In genomic region chr3:49794431-49794830, GRCh38 we compare ENCODE assay signal across 21 cellular contexts. TPM values are rescaled to one million over a fixed set of nuclear protein-coding genes. Genes with fewer than 3 reads are reported as not detected.
DNase-seq lines count a peak whose midpoint lies in the region; ATAC-seq, FAIRE-seq and TF ChIP-seq lines count a peak whose summit lies in the region.
"Had no signal": no experiment of that assay in that cellular context is flagged by ENCODE, and none has a peak within 500 bp of the region (broad histone marks: within the 10 kb centered on the region; RNA-seq: fewer than 3 reads in every experiment).

No MANE protein-coding gene starts in this region.

- no peak for TF ChIP-seq RAD21 in H1 (IDR thresholded peaks at IDR 0.05 in 1 of 2, conservative IDR thresholded peaks at IDR 0.05 in 1 of 2; ENCODE audit: low read depth in 2 of 2, low read length in 2 of 2)

- no peak overlapping the region for H2BK120ac ChIP-seq in H1 (replicated peaks; ENCODE audit: low read depth, low read length)

- no peak for TF ChIP-seq CTCF in D721Med (IDR thresholded peaks at IDR 0.05; ENCODE audit: insufficient read depth, missing control alignments)
- no peak for TF ChIP-seq CTCF in H1 (IDR thresholded peaks at IDR 0.05; ENCODE audit: control extremely low read depth in 1 of 3, insufficient read depth in 1 of 3, low read depth in 1 of 3, low read length in 3 of 3)
- TF ChIP-seq CTCF in osteoblast (IDR thresholded peaks at IDR 0.05; ENCODE audit: extremely low read depth, low read depth, low read length), result no peak
- no peak for TF ChIP-seq CTCF in gastroesophageal sphincter (IDR thresholded peaks at IDR 0.05)

- H3K4me2 ChIP-seq in H1 (ENCODE audit: insufficient read depth in 1 of 2, low read depth in 2 of 2, low read length in 2 of 2) (no peak overlapping the region), osteoblast (ENCODE audit: insufficient read depth, low read length) (no peak overlapping the region)
- H3K4me2 ChIP-seq: BLaER1 treated with 17β-estradiol and CSF1 and Interleukin-3, amounts not matched to agents 10 nM and 100 nM had no signal

- no peaks in the 10 kb centered on the region for H3K9me3 ChIP-seq in H1 (ENCODE audit: insufficient read depth in 2 of 2, low read depth in 1 of 2, low read length in 1 of 2)
- no peaks in the 10 kb centered on the region for H3K9me3 ChIP-seq in osteoblast (ENCODE audit: low read depth, low read length)
- H3K9me3 ChIP-seq in gastroesophageal sphincter, result no peaks in the 10 kb centered on the region
- H3K9me3 ChIP-seq: BLaER1 treated with 17β-estradiol and CSF1 and Interleukin-3, amounts not matched to agents 10 nM and 100 nM; HAP-1 had no signal

- no peak overlapping the region for H3K27ac Mint-ChIP-seq in immature natural killer cell
- H3K27ac Mint-ChIP-seq: B cell; CD8-positive, alpha-beta T cell had no signal

- no peaks in the 10 kb centered on the region for H3K4me1 ChIP-seq in H1 (replicated peaks in 1 of 4; ENCODE audit: control insufficient read depth in 3 of 4, insufficient read depth in 4 of 4, low read length in 3 of 4)
- H3K4me1 ChIP-seq in osteoblast (ENCODE audit: insufficient read depth, low read length), result peaks cover 2% of the 10 kb centered on the region
- peaks cover 0 to 5% (median 4%) of the 10 kb centered on the region in 3 donors for H3K4me1 ChIP-seq in gastroesophageal sphincter
- H3K4me1 ChIP-seq: HAP-1 had no signal

- H3K27me3 Mint-ChIP-seq in immature natural killer cell (ENCODE audit: low read depth in 3 of 3), result peaks cover 3 to 6% (median 4%) of the 10 kb centered on the region in 3 donors
- H3K27me3 Mint-ChIP-seq: B cell had no signal

- H3K27ac ChIP-seq in H1 (ENCODE audit: low read depth, low read length), result no peak overlapping the region
- no peak overlapping the region for H3K27ac ChIP-seq in osteoblast (ENCODE audit: low read depth, low read length)
- no peak overlapping the region for H3K27ac ChIP-seq in gastroesophageal sphincter
- H3K27ac ChIP-seq: BLaER1 treated with 17β-estradiol and CSF1 and Interleukin-3, amounts not matched to agents 10 nM and 100 nM had no signal

- POLR2A ChIA-PET in H1 (lab: Charles Lee; ENCODE audit: partially characterized antibody), result interaction anchor here (0.5 to 1.4 kb wide), 5 partner anchors 11 to 83 kb away, joined by 3 to 4 read pairs (median 3); no protein-coding TSS in a partner anchor

- no peak overlapping the region for H3K14ac ChIP-seq in H1 (ENCODE audit: insufficient read length)

- no peak overlapping the region for H4K5ac ChIP-seq in H1 (ENCODE audit: insufficient read length, low read depth, low read length)

- no peak overlapping the region for H3K23ac ChIP-seq in H1 (ENCODE audit: insufficient read length)

- no peaks in the 10 kb centered on the region for H3K36me3 Mint-ChIP-seq in immature natural killer cell
- H3K36me3 Mint-ChIP-seq: CD8-positive, alpha-beta T cell had no signal

- H3K79me1 ChIP-seq in H1 (ENCODE audit: low read depth, low read length), result no peaks in the 10 kb centered on the region

- H3K9ac ChIP-seq in H1 (replicated peaks in 1 of 4; ENCODE audit: extremely low read depth in 1 of 4, low read depth in 3 of 4, low read length in 3 of 4), result no peak overlapping the region
- H3K9ac ChIP-seq: BLaER1 treated with 17β-estradiol and CSF1 and Interleukin-3, amounts not matched to agents 10 nM and 100 nM had no signal

- H2AFZ ChIP-seq in H1 (ENCODE audit: low read length), result no peak overlapping the region
- H2AFZ ChIP-seq in osteoblast (ENCODE audit: low read length), result no peak overlapping the region

- H2BK15ac ChIP-seq in H1 (ENCODE audit: low read length), result no peak overlapping the region

- DNase-seq in D721Med (ENCODE audit: insufficient read length, low spot score) (peak; percentile 12), H7 (peak; percentile 21), H1 (ENCODE audit: low read depth in 1 of 2, low spot score in 2 of 2) (no peak), osteoblast (ENCODE audit: insufficient read length, low spot score, missing footprints) (peak; percentile 30), immature natural killer cell (no peak), SK-N-DZ (ENCODE audit: low spot score) (no peak)
- DNase-seq: Calu3; CD8-positive, alpha-beta T cell; DMS 273 treated with DMSO at 0.1 percent for 48 hours; DMS53; DND-41; EL; GOT3 had no signal

- no peak overlapping the region for H2BK20ac ChIP-seq in H1 (ENCODE audit: low read length)

- H2BK5ac ChIP-seq in H1 (ENCODE audit: low read depth, low read length), result no peak overlapping the region; the same call in 1 of the 2 replicates

- H3K4ac ChIP-seq in H1 (replicated peaks; ENCODE audit: insufficient read length, low read depth, low read length), result no peak overlapping the region

- 92% methylated on average over 4 of the region's 4 CpGs; no CpG with 5 or more reads in 1 of the 2 experiments for WGBS in H1 (ENCODE audit: extremely low coverage in 1 of 2, insufficient coverage in 1 of 2, insufficient read length in 1 of 2, insufficient replicate concordance in 2 of 2, low coverage in 1 of 2, low lambda C conversion rate in 2 of 2, missing lambda C conversion rate in 1 of 2), 2 experiments
- WGBS in gastroesophageal sphincter (ENCODE audit: low coverage in 1 of 2), 2 donors, result no CpG with 5 or more reads among the region's 4 CpGs

- peaks cover 2% of the 10 kb centered on the region; the same call in 1 of the 2 replicates for H3K27me3 ChIP-seq in H7 (ENCODE audit: control insufficient read depth, insufficient read depth, low read length)
- peaks cover 0 to 1% (median 0%) of the 10 kb centered on the region in 4 experiments; a peak in 2 of 7 replicates for H3K27me3 ChIP-seq in H1 (replicated peaks in 1 of 4; ENCODE audit: control insufficient read depth in 3 of 4, extremely low read depth in 1 of 4, insufficient read depth in 3 of 4, low read length in 3 of 4)
- H3K27me3 ChIP-seq in osteoblast (ENCODE audit: insufficient read depth, low read length), result peaks cover 5% of the 10 kb centered on the region
- no peaks in the 10 kb centered on the region for H3K27me3 ChIP-seq in gastroesophageal sphincter
- H3K27me3 ChIP-seq: BLaER1 treated with 17β-estradiol and CSF1 and Interleukin-3, amounts not matched to agents 10 nM and 100 nM had no signal

- H3K4me3 Mint-ChIP-seq in immature natural killer cell, result no peak overlapping the region
- H3K4me3 Mint-ChIP-seq: B cell; CD8-positive, alpha-beta T cell had no signal

- H3K18ac ChIP-seq in H1 (ENCODE audit: extremely low read depth, low read length), result no peak overlapping the region

- no peaks in the 10 kb centered on the region for H3K23me2 ChIP-seq in H1 (ENCODE audit: low read depth, low read length)

- H2AK5ac ChIP-seq in H1 (ENCODE audit: low read depth, low read length), result no peak overlapping the region

- no peak for TF ChIP-seq EP300 in H1 (IDR thresholded peaks at IDR 0.05; ENCODE audit: borderline replicate concordance in 1 of 2, low read depth in 2 of 2, low read length in 2 of 2)
- no peak for TF ChIP-seq EP300 in gastroesophageal sphincter (IDR thresholded peaks at IDR 0.05)

- H3K79me2 ChIP-seq in H1 (ENCODE audit: control insufficient read depth in 1 of 2, insufficient read depth in 2 of 2, low read length in 2 of 2) (no peaks in the 10 kb centered on the region), osteoblast (ENCODE audit: insufficient read depth, low read length) (no peaks in the 10 kb centered on the region)

- no peaks in the 10 kb centered on the region for H3K36me3 ChIP-seq in H7 (replicated peaks; ENCODE audit: control insufficient read depth, insufficient read depth, low read length)
- no peaks in the 10 kb centered on the region for H3K36me3 ChIP-seq in H1 (ENCODE audit: control insufficient read depth in 2 of 4, insufficient read depth in 4 of 4, low read length in 3 of 4)
- H3K36me3 ChIP-seq in osteoblast (ENCODE audit: insufficient read depth, low read length), result no peaks in the 10 kb centered on the region
- no peaks in the 10 kb centered on the region for H3K36me3 ChIP-seq in gastroesophageal sphincter
- H3K36me3 ChIP-seq: BLaER1 treated with 17β-estradiol and CSF1 and Interleukin-3, amounts not matched to agents 10 nM and 100 nM; HAP-1 had no signal

- H4K8ac ChIP-seq in H1 (ENCODE audit: extremely low read depth, insufficient read depth, low read length), result no peak overlapping the region

- ATAC-seq in gastroesophageal sphincter, result no peak
- ATAC-seq: CD8-positive, alpha-beta T cell; GM12878 had no signal

- H2BK12ac ChIP-seq in H1 (ENCODE audit: low read depth, low read length), result 0 out of 2 replicates have a peak overlapping the region, but pooled peaks have one; percentile 60

- no peak overlapping the region for H3K56ac ChIP-seq in H1 (replicated peaks; ENCODE audit: insufficient read length, low read depth, low read length)

- FAIRE-seq in D721Med (lab: Jason Lieb, UNC) (no peak), H1 (lab: Jason Lieb, UNC) (no peak)
- FAIRE-seq: GM12878, GM18507 had no signal

- H4K91ac ChIP-seq in H1 (replicated peaks; ENCODE audit: insufficient read length, low read length), result no peak overlapping the region

- CTCF ChIA-PET in H1 (lab: Charles Lee; ENCODE audit: partially characterized antibody), result interaction anchor here (0.6 to 1.9 kb wide), 8 partner anchors 9 to 106 kb away, joined by 3 to 8 read pairs (median 4); partner anchors contain the start of genes INKA1 and IP6K1

- peaks cover 0 to 2% of the 10 kb centered on the region in 2 experiments for H4K20me1 ChIP-seq in H1 (replicated peaks in 1 of 2; ENCODE audit: control insufficient read depth in 1 of 2, insufficient read depth in 2 of 2, low read length in 2 of 2)
- H4K20me1 ChIP-seq in osteoblast (ENCODE audit: insufficient read depth, low read length), result no peaks in the 10 kb centered on the region
- H4K20me1 ChIP-seq: BLaER1 treated with 17β-estradiol and CSF1 and Interleukin-3, amounts not matched to agents 10 nM and 100 nM had no signal

- H3K4me1 Mint-ChIP-seq in immature natural killer cell, result no peaks in the 10 kb centered on the region

- TF ChIP-seq POLR2A in H1 (IDR thresholded peaks at IDR 0.05; ENCODE audit: control extremely low read depth in 1 of 2, low read depth in 2 of 2, low read length in 2 of 2) (no peak), gastroesophageal sphincter (IDR thresholded peaks at IDR 0.05) (no peak)

- no peak overlapping the region for H3K4me3 ChIP-seq in H7 (ENCODE audit: insufficient read depth, low read depth, low read length)
- H3K4me3 ChIP-seq in H1 (ENCODE audit: extremely low read depth in 1 of 4, insufficient read depth in 2 of 4, low read depth in 3 of 4, low read length in 4 of 4), result no peak overlapping the region
- H3K4me3 ChIP-seq in osteoblast (ENCODE audit: insufficient read depth, low read length), result no peak overlapping the region
- H3K4me3 ChIP-seq in gastroesophageal sphincter, result no peak overlapping the region
- H3K4me3 ChIP-seq: BLaER1 treated with 17β-estradiol and CSF1 and Interleukin-3, amounts not matched to agents 10 nM and 100 nM; GM12878; HAP-1 had no signal

- H3K9me3 Mint-ChIP-seq in immature natural killer cell, result no peaks in the 10 kb centered on the region
- H3K9me3 Mint-ChIP-seq: CD8-positive, alpha-beta T cell had no signal

RNA-seq across cellular contexts. Expression of gene CDHR4, which starts 5.2 kb away (rescaled TPM):
- not detected in 2 replicates for total RNA-seq in H7 (2014; rRNA removed; shearing (Covaris generic))
- total RNA-seq in H1 (2021; fragmentation: NEBNext Ultra II Directional; extraction: Animal tissue kit (Norgen Biotek cat#: 25700)), result 0.50 and 0.54 TPM in 2 replicates
- polyA plus RNA-seq in H1 (2011; rRNA removed) (0.60 and 0.96 TPM in 2 replicates), immature natural killer cell (not detected)
- 0.89 TPM for polyA plus RNA-seq in H1 (2011; cell fraction: cytosol; rRNA removed)
- polyA plus RNA-seq in H1 (2011; cell fraction: nucleus; rRNA removed), result 6.2 TPM
- polyA plus RNA-seq in H1 (2012, experiment 1 of 2), result 0.38 to 0.50 TPM (median 0.42 TPM) in 4 replicates
- not detected for polyA plus RNA-seq in H1 (2012, experiment 2 of 2)
- polyA plus RNA-seq in H1 (2013, experiment 1 of 2), result 0.18 TPM
- 0.17 TPM for polyA plus RNA-seq in H1 (2013, experiment 2 of 2)
- 0.66 and 0.71 TPM in 2 replicates for polyA minus RNA-seq in H1 (2011; rRNA and poly(A)+ RNA removed)
- polyA minus RNA-seq in H1 (2011; cell fraction: cytosol; rRNA and poly(A)+ RNA removed), result not detected
- polyA minus RNA-seq in H1 (2011; cell fraction: nucleus; rRNA and poly(A)+ RNA removed), result 1.00 TPM
- total RNA-seq in osteoblast (under 0.01 TPM in 1 of 2 replicates, not detected in the other), gastroesophageal sphincter (under 1 TPM in 1 of 4 donors, not detected in 3; 0.40 TPM)
- polyA plus RNA-seq in SK-N-DZ (2014; cell fraction: cytosol; rRNA removed), result 0.09 TPM in 1 of 2 replicates, not detected in the other
- 0.08 and 1.3 TPM in 2 replicates for polyA plus RNA-seq in SK-N-DZ (2014; cell fraction: nucleus; rRNA removed)
- total RNA-seq: A172, Calu3, G401, GM12878 had no signal
- polyA plus RNA-seq: GM12878 had no signal

RNA-seq across cellular contexts. Expression of gene IP6K1, which starts 8.1 kb away (rescaled TPM):
- total RNA-seq in H7 (2014; rRNA removed; shearing (Covaris generic)), result 34.7 and 38.2 TPM in 2 replicates
- 35.2 and 36.3 TPM in 2 replicates for total RNA-seq in H1 (2021; fragmentation: NEBNext Ultra II Directional; extraction: Animal tissue kit (Norgen Biotek cat#: 25700))
- polyA plus RNA-seq in H1 (2011; rRNA removed) (31.5 and 43.9 TPM in 2 replicates), immature natural killer cell (10 to 100 TPM; 18.2 to 43.6 (median 23.7) TPM)
- polyA plus RNA-seq in H1 (2011; cell fraction: cytosol; rRNA removed), result 35.7 TPM
- 57.3 TPM for polyA plus RNA-seq in H1 (2011; cell fraction: nucleus; rRNA removed)
- polyA plus RNA-seq in H1 (2012, experiment 1 of 2), result 24.6 to 29.9 TPM (median 26.4 TPM) in 4 replicates
- 31.3 TPM for polyA plus RNA-seq in H1 (2012, experiment 2 of 2)
- polyA plus RNA-seq in H1 (2013, experiment 1 of 2), result 15.2 TPM
- 15.8 TPM for polyA plus RNA-seq in H1 (2013, experiment 2 of 2)
- polyA minus RNA-seq in H1 (2011; rRNA and poly(A)+ RNA removed), result 93.9 and 111 TPM in 2 replicates
- 35.8 TPM for polyA minus RNA-seq in H1 (2011; cell fraction: cytosol; rRNA and poly(A)+ RNA removed)
- polyA minus RNA-seq in H1 (2011; cell fraction: nucleus; rRNA and poly(A)+ RNA removed), result 20.8 TPM
- total RNA-seq in osteoblast (46.9 and 48.5 TPM in 2 replicates), gastroesophageal sphincter (10 to 100 TPM; 37.8 to 64.9 (median 43.5) TPM)
- 26.0 and 27.7 TPM in 2 replicates for polyA plus RNA-seq in SK-N-DZ (2014; cell fraction: cytosol; rRNA removed)
- polyA plus RNA-seq in SK-N-DZ (2014; cell fraction: nucleus; rRNA removed), result 23.3 and 31.0 TPM in 2 replicates

RNA-seq across cellular contexts. Expression of gene INKA1, which starts 8.6 kb away (rescaled TPM):
- 2.3 and 6.5 TPM in 2 replicates for total RNA-seq in H7 (2014; rRNA removed; shearing (Covaris generic))
- total RNA-seq in H1 (2021; fragmentation: NEBNext Ultra II Directional; extraction: Animal tissue kit (Norgen Biotek cat#: 25700)), result 1.3 and 1.8 TPM in 2 replicates
- polyA plus RNA-seq in H1 (2011; rRNA removed) (4.7 and 4.8 TPM in 2 replicates), immature natural killer cell (1 to 10 TPM in 1 of 3 donors, not detected in 2; 1.2 TPM)
- polyA plus RNA-seq in H1 (2011; cell fraction: cytosol; rRNA removed), result 3.4 TPM
- polyA plus RNA-seq in H1 (2011; cell fraction: nucleus; rRNA removed), result 4.0 TPM
- 0.70 to 2.1 TPM (median 1.8 TPM) in 4 replicates for polyA plus RNA-seq in H1 (2012, experiment 1 of 2)
- 1.6 TPM for polyA plus RNA-seq in H1 (2012, experiment 2 of 2)
- 1.7 TPM for polyA plus RNA-seq in H1 (2013, experiment 1 of 2)
- polyA plus RNA-seq in H1 (2013, experiment 2 of 2), result 1.7 TPM
- 1.6 and 2.1 TPM in 2 replicates for polyA minus RNA-seq in H1 (2011; rRNA and poly(A)+ RNA removed)
- polyA minus RNA-seq in H1 (2011; cell fraction: cytosol; rRNA and poly(A)+ RNA removed), result 1.1 TPM
- polyA minus RNA-seq in H1 (2011; cell fraction: nucleus; rRNA and poly(A)+ RNA removed), result 3.2 TPM
- total RNA-seq in osteoblast (5.8 and 6.5 TPM in 2 replicates), gastroesophageal sphincter (1 to 10 TPM; 1.3 to 3.4 (median 3.1) TPM)
- polyA plus RNA-seq in SK-N-DZ (2014; cell fraction: cytosol; rRNA removed), result 0.59 and 1.4 TPM in 2 replicates
- 2.0 and 4.0 TPM in 2 replicates for polyA plus RNA-seq in SK-N-DZ (2014; cell fraction: nucleus; rRNA removed)

RNA-seq across cellular contexts. Expression of gene UBA7, which starts 19.3 kb away (rescaled TPM):
- 0.07 and 0.55 TPM in 2 replicates for total RNA-seq in H7 (2014; rRNA removed; shearing (Covaris generic))
- total RNA-seq in H1 (2021; fragmentation: NEBNext Ultra II Directional; extraction: Animal tissue kit (Norgen Biotek cat#: 25700)), result 0.34 and 1.9 TPM in 2 replicates
- polyA plus RNA-seq in H1 (2011; rRNA removed), result 0.65 and 1.8 TPM in 2 replicates
- 1.6 TPM for polyA plus RNA-seq in H1 (2011; cell fraction: cytosol; rRNA removed)
- 8.9 TPM for polyA plus RNA-seq in H1 (2011; cell fraction: nucleus; rRNA removed)
- 0.66 to 1.4 TPM (median 0.97 TPM) in 4 replicates for polyA plus RNA-seq in H1 (2012, experiment 1 of 2)
- polyA plus RNA-seq in H1 (2012, experiment 2 of 2), result 0.46 TPM
- 0.26 TPM for polyA plus RNA-seq in H1 (2013, experiment 1 of 2)
- polyA plus RNA-seq in H1 (2013, experiment 2 of 2), result 0.22 TPM
- polyA minus RNA-seq in H1 (2011; rRNA and poly(A)+ RNA removed), result 1.3 TPM in 1 of 2 replicates, not detected in the other
- not detected for polyA minus RNA-seq in H1 (2011; cell fraction: cytosol; rRNA and poly(A)+ RNA removed)
- polyA minus RNA-seq in H1 (2011; cell fraction: nucleus; rRNA and poly(A)+ RNA removed), result 2.8 TPM
- total RNA-seq in osteoblast, result 76.7 and 81.3 TPM in 2 replicates
- polyA plus RNA-seq in immature natural killer cell, result 10 to 100 TPM; 28.5 to 72.6 (median 54.7) TPM
- polyA plus RNA-seq in SK-N-DZ (2014; cell fraction: cytosol; rRNA removed), result 0.06 TPM in 1 of 2 replicates, not detected in the other
- polyA plus RNA-seq in SK-N-DZ (2014; cell fraction: nucleus; rRNA removed), result 3.5 and 5.4 TPM in 2 replicates
- 10 to 100 TPM; 16.2 to 62.7 (median 31.1) TPM for total RNA-seq in gastroesophageal sphincter

Comparison
In these comparisons a context has a peak if more than half of its experiments do, and no peak if none do; other contexts are left out.
1. DNase-seq: peak in D721Med (single experiment), H7 (single experiment) and osteoblast (single experiment); none in H1 (0 of 2), immature natural killer cell (0 of 3) and SK-N-DZ (single experiment).